1 cellular context compared by ENCODE assay signal in the genomic region with DNA sequence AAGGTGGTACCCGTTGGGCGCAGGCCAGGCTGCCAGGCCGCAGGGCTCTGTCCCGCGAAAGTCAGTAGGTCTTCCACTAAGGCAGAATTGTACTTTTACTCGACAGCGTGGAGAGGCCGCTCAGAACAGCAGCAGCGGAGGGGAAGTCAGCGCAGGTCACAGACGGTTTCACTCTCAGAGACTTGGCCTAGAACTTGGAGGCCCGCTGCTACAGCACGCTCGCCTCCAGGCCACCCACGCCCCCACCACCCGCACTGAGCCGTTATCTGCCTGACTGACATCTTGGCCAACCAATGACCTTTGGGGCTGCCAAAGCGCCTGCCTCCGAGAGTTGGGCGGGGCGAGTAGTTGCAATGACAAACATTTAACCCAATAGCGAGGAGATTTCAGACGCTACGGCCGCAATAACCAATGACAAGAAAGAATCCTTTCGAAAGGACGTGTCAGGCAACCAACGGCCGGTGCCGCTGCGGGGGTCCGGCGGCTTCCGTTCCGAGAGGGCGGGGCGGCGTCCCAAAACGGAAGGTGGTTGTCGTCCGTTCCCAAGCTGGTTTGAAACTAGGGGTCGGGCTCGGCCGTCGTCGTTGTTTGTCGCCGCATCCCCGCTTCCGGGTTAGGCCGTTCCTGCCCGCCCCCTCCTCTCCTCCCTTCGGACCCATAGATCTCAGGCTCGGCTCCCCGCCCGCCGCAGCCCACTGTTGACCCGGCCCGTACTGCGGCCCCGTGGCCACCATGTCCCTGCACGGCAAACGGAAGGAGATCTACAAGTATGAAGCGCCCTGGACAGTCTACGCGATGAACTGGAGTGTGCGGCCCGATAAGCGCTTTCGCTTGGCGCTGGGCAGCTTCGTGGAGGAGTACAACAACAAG.
TF ChIP-seq lines count a peak whose summit lies in the region.

A gene with protein sequence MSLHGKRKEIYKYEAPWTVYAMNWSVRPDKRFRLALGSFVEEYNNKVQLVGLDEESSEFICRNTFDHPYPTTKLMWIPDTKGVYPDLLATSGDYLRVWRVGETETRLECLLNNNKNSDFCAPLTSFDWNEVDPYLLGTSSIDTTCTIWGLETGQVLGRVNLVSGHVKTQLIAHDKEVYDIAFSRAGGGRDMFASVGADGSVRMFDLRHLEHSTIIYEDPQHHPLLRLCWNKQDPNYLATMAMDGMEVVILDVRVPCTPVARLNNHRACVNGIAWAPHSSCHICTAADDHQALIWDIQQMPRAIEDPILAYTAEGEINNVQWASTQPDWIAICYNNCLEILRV (plus strand): TSS at position 532 of the 870 bp plus-strand sequence. CDS start 201 bp downstream, at position 733.

TF ChIP-seq in HepG2, 621 proteins besides CTCF, POLR2A, EP300 and RAD21 (continued from another document and continues in another):
- TF ChIP-seq, protein P1, sequence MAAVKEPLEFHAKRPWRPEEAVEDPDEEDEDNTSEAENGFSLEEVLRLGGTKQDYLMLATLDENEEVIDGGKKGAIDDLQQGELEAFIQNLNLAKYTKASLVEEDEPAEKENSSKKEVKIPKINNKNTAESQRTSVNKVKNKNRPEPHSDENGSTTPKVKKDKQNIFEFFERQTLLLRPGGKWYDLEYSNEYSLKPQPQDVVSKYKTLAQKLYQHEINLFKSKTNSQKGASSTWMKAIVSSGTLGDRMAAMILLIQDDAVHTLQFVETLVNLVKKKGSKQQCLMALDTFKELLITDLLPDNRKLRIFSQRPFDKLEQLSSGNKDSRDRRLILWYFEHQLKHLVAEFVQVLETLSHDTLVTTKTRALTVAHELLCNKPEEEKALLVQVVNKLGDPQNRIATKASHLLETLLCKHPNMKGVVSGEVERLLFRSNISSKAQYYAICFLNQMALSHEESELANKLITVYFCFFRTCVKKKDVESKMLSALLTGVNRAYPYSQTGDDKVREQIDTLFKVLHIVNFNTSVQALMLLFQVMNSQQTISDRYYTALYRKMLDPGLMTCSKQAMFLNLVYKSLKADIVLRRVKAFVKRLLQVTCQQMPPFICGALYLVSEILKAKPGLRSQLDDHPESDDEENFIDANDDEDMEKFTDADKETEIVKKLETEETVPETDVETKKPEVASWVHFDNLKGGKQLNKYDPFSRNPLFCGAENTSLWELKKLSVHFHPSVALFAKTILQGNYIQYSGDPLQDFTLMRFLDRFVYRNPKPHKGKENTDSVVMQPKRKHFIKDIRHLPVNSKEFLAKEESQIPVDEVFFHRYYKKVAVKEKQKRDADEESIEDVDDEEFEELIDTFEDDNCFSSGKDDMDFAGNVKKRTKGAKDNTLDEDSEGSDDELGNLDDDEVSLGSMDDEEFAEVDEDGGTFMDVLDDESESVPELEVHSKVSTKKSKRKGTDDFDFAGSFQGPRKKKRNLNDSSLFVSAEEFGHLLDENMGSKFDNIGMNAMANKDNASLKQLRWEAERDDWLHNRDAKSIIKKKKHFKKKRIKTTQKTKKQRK (IDR thresholded peaks at IDR 0.05; ENCODE audit: low read length) = peak; percentile 95
- TF ChIP-seq NR1H2 (CRISPR knock-in tag; IDR thresholded peaks at IDR 0.05; ENCODE audit: borderline replicate concordance, low read depth) (no peak), ZNF674 (CRISPR knock-in tag; IDR thresholded peaks at IDR 0.05; ENCODE audit: low read depth) (no peak), HOXA5 (CRISPR knock-in tag; IDR thresholded peaks at IDR 0.05) (peak; percentile 95), POLR2AphosphoS2 (IDR thresholded peaks at IDR 0.05; ENCODE audit: low read depth, low read length) (0 out of 2 replicates have a peak, but pooled peaks have one; percentile 17), CCDC6 (CRISPR knock-in tag; IDR thresholded peaks at IDR 0.05) (peak; percentile 95), ZBTB20 (CRISPR knock-in tag; IDR thresholded peaks at IDR 0.05; ENCODE audit: borderline replicate concordance, low read depth) (peak; percentile 41; the same call in 1 of the 2 replicates), ZZZ3 (CRISPR knock-in tag; IDR thresholded peaks at IDR 0.05; ENCODE audit: borderline replicate concordance) (peak; percentile 62; the same call in 1 of the 2 replicates), KDM3A (CRISPR knock-in tag; IDR thresholded peaks at IDR 0.05; ENCODE audit: low read depth) (peak; percentile 78; the same call in 1 of the 2 replicates), STAT5B (CRISPR knock-in tag; IDR thresholded peaks at IDR 0.05) (peak; percentile 77; the same call in 1 of the 2 replicates), ZFP82 (CRISPR knock-in tag; IDR thresholded peaks at IDR 0.05; ENCODE audit: borderline replicate concordance) (peak; percentile 94; the same call in 1 of the 2 replicates), BRD4 (CRISPR knock-in tag; IDR thresholded peaks at IDR 0.05) (peak; percentile 89), NFKB2 (CRISPR knock-in tag; IDR thresholded peaks at IDR 0.05; ENCODE audit: borderline replicate concordance) (peak; percentile 84), ZNF816 (CRISPR knock-in tag; IDR thresholded peaks at IDR 0.05; ENCODE audit: borderline replicate concordance) (peak; percentile 86; the same call in 1 of the 2 replicates), PHF20 (CRISPR knock-in tag; IDR thresholded peaks at IDR 0.05) (peak; percentile 84), NCOR1 (IDR thresholded peaks at IDR 0.05; ENCODE audit: borderline replicate concordance, low read length) (peak; percentile 83), SOX13 (IDR thresholded peaks at IDR 0.05) (0 out of 2 replicates have a peak, but pooled peaks have one; percentile 11), SOX13 (CRISPR knock-in tag; conservative IDR thresholded peaks at IDR 0.05 in 1 of 2, IDR thresholded peaks at IDR 0.05 in 1 of 2) (peak in 1 of 2 experiments; percentile 29; a peak in 1 of 4 replicates), REL (CRISPR knock-in tag; conservative IDR thresholded peaks at IDR 0.05) (no peak), ZNF253 (CRISPR knock-in tag; IDR thresholded peaks at IDR 0.05; ENCODE audit: borderline replicate concordance) (no peak), TCF7 (IDR thresholded peaks at IDR 0.05; ENCODE audit: low read depth) (no peak), MAFK (conservative IDR thresholded peaks at IDR 0.05 in 1 of 2, IDR thresholded peaks at IDR 0.05 in 1 of 2; ENCODE audit: low read length in 2 of 2) (no peak), FIP1L1 (IDR thresholded peaks at IDR 0.05; ENCODE audit: borderline replicate concordance, insufficient read depth, low read depth, low read length) (no peak), ZNF484 (CRISPR knock-in tag; IDR thresholded peaks at IDR 0.05; ENCODE audit: borderline replicate concordance, low read depth) (no peak)
- TF ChIP-seq, protein P2, sequence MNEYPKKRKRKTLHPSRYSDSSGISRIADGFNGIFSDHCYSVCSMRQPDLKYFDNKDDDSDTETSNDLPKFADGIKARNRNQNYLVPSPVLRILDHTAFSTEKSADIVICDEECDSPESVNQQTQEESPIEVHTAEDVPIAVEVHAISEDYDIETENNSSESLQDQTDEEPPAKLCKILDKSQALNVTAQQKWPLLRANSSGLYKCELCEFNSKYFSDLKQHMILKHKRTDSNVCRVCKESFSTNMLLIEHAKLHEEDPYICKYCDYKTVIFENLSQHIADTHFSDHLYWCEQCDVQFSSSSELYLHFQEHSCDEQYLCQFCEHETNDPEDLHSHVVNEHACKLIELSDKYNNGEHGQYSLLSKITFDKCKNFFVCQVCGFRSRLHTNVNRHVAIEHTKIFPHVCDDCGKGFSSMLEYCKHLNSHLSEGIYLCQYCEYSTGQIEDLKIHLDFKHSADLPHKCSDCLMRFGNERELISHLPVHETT (CRISPR knock-in tag; conservative IDR thresholded peaks at IDR 0.05) = peak; percentile 87
- TF ChIP-seq, protein P3, sequence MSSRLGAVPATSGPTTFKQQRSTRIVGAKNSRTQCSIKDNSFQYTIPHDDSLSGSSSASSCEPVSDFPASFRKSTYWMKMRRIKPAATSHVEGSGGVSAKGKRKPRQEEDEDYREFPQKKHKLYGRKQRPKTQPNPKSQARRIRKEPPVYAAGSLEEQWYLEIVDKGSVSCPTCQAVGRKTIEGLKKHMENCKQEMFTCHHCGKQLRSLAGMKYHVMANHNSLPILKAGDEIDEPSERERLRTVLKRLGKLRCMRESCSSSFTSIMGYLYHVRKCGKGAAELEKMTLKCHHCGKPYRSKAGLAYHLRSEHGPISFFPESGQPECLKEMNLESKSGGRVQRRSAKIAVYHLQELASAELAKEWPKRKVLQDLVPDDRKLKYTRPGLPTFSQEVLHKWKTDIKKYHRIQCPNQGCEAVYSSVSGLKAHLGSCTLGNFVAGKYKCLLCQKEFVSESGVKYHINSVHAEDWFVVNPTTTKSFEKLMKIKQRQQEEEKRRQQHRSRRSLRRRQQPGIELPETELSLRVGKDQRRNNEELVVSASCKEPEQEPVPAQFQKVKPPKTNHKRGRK (CRISPR knock-in tag; IDR thresholded peaks at IDR 0.05) = no peak
- TF ChIP-seq, protein P4, sequence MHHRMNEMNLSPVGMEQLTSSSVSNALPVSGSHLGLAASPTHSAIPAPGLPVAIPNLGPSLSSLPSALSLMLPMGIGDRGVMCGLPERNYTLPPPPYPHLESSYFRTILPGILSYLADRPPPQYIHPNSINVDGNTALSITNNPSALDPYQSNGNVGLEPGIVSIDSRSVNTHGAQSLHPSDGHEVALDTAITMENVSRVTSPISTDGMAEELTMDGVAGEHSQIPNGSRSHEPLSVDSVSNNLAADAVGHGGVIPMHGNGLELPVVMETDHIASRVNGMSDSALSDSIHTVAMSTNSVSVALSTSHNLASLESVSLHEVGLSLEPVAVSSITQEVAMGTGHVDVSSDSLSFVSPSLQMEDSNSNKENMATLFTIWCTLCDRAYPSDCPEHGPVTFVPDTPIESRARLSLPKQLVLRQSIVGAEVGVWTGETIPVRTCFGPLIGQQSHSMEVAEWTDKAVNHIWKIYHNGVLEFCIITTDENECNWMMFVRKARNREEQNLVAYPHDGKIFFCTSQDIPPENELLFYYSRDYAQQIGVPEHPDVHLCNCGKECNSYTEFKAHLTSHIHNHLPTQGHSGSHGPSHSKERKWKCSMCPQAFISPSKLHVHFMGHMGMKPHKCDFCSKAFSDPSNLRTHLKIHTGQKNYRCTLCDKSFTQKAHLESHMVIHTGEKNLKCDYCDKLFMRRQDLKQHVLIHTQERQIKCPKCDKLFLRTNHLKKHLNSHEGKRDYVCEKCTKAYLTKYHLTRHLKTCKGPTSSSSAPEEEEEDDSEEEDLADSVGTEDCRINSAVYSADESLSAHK (CRISPR knock-in tag; IDR thresholded peaks at IDR 0.05; ENCODE audit: borderline replicate concordance) = no peak
- TF ChIP-seq, protein P5, sequence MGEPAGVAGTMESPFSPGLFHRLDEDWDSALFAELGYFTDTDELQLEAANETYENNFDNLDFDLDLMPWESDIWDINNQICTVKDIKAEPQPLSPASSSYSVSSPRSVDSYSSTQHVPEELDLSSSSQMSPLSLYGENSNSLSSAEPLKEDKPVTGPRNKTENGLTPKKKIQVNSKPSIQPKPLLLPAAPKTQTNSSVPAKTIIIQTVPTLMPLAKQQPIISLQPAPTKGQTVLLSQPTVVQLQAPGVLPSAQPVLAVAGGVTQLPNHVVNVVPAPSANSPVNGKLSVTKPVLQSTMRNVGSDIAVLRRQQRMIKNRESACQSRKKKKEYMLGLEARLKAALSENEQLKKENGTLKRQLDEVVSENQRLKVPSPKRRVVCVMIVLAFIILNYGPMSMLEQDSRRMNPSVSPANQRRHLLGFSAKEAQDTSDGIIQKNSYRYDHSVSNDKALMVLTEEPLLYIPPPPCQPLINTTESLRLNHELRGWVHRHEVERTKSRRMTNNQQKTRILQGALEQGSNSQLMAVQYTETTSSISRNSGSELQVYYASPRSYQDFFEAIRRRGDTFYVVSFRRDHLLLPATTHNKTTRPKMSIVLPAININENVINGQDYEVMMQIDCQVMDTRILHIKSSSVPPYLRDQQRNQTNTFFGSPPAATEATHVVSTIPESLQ (CRISPR knock-in tag; conservative IDR thresholded peaks at IDR 0.05) = 0 out of 2 replicates have a peak, but pooled peaks have one; percentile 64
- TF ChIP-seq, protein P6, sequence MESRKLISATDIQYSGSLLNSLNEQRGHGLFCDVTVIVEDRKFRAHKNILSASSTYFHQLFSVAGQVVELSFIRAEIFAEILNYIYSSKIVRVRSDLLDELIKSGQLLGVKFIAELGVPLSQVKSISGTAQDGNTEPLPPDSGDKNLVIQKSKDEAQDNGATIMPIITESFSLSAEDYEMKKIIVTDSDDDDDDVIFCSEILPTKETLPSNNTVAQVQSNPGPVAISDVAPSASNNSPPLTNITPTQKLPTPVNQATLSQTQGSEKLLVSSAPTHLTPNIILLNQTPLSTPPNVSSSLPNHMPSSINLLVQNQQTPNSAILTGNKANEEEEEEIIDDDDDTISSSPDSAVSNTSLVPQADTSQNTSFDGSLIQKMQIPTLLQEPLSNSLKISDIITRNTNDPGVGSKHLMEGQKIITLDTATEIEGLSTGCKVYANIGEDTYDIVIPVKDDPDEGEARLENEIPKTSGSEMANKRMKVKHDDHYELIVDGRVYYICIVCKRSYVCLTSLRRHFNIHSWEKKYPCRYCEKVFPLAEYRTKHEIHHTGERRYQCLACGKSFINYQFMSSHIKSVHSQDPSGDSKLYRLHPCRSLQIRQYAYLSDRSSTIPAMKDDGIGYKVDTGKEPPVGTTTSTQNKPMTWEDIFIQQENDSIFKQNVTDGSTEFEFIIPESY (CRISPR knock-in tag; IDR thresholded peaks at IDR 0.05) = no peak; the same call in 1 of the 2 replicates
- TF ChIP-seq, protein P7, sequence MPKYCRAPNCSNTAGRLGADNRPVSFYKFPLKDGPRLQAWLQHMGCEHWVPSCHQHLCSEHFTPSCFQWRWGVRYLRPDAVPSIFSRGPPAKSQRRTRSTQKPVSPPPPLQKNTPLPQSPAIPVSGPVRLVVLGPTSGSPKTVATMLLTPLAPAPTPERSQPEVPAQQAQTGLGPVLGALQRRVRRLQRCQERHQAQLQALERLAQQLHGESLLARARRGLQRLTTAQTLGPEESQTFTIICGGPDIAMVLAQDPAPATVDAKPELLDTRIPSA (CRISPR knock-in tag; IDR thresholded peaks at IDR 0.05; ENCODE audit: borderline replicate concordance) = no peak; the same call in 1 of the 2 replicates
- TF ChIP-seq, protein P8, sequence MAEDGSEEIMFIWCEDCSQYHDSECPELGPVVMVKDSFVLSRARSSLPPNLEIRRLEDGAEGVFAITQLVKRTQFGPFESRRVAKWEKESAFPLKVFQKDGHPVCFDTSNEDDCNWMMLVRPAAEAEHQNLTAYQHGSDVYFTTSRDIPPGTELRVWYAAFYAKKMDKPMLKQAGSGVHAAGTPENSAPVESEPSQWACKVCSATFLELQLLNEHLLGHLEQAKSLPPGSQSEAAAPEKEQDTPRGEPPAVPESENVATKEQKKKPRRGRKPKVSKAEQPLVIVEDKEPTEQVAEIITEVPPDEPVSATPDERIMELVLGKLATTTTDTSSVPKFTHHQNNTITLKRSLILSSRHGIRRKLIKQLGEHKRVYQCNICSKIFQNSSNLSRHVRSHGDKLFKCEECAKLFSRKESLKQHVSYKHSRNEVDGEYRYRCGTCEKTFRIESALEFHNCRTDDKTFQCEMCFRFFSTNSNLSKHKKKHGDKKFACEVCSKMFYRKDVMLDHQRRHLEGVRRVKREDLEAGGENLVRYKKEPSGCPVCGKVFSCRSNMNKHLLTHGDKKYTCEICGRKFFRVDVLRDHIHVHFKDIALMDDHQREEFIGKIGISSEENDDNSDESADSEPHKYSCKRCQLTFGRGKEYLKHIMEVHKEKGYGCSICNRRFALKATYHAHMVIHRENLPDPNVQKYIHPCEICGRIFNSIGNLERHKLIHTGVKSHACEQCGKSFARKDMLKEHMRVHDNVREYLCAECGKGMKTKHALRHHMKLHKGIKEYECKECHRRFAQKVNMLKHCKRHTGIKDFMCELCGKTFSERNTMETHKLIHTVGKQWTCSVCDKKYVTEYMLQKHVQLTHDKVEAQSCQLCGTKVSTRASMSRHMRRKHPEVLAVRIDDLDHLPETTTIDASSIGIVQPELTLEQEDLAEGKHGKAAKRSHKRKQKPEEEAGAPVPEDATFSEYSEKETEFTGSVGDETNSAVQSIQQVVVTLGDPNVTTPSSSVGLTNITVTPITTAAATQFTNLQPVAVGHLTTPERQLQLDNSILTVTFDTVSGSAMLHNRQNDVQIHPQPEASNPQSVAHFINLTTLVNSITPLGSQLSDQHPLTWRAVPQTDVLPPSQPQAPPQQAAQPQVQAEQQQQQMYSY (CRISPR knock-in tag; IDR thresholded peaks at IDR 0.05) = peak; percentile 64; the same call in 1 of the 2 replicates
